Comparison of ENCODE assay signal across 17 cellular contexts in the genomic region with DNA sequence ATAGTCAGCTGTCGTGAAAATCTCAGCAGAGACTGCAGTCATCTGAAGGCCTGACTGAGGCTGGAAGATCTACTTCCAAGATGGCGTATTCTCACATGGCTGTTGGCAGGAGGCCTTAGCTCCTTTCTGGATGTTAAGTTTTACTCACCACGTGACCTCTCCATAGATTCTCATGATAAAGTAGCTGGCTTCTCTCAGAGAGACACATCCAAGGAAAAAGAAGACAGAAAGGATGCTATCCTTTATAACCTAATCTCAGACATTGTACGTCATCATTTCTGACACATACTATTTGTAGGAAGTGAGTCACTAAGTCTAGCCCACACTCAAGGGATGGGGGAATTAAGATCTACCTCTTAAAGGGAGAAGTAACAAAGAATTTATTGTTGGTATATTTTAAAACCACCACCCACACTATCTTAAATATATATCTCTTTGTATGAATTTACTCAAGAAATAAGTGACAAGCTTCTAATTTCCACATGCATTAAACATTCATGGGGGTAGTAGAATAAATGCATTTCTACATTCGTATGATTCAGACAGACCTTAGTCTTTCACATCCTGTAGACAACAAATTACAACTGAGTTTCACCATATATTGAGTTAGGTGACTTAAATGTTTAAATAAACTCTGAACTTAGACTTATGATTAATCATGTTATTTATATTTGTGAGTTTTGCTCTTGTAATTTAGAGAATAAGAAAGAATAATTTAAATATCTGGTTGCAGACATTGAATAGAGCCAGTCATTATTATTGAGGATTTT.
DNase-seq lines count a peak whose midpoint lies in the region; ATAC-seq and TF ChIP-seq lines count a peak whose summit lies in the region.
"Had no signal": no experiment of that assay in that cellular context is flagged by ENCODE, and none has a peak within 500 bp of the region (broad histone marks: within the 10 kb centered on the region; RNA-seq: fewer than 3 reads in every experiment).

No MANE protein-coding gene starts in this region.

- no peaks in the 10 kb centered on the region for H3K9me3 ChIP-seq in neuron (ENCODE audit: low read length)

- H2AFZ ChIP-seq in neuron (ENCODE audit: low read depth, low read length), result peak overlapping the region; percentile 16
- H2AFZ ChIP-seq: neural progenitor cell had no signal

- no peaks in the 10 kb centered on the region for H3K27me3 ChIP-seq in neuron (ENCODE audit: insufficient read depth, low read length)
- H3K27me3 ChIP-seq: neural progenitor cell had no signal

- peaks cover 19% of the 10 kb centered on the region for H3K4me1 ChIP-seq in neuron (ENCODE audit: insufficient read depth, low read length)
- H3K4me1 ChIP-seq: neural progenitor cell had no signal

- no peak for ATAC-seq in HG03520 (IDR thresholded peaks at IDR 0.05; ENCODE audit: unreplicated experiment)
- no peak for ATAC-seq in GM19324 (IDR thresholded peaks at IDR 0.05; ENCODE audit: low FRiP score, unreplicated experiment)
- ATAC-seq: sciatic nerve had no signal

- peak; percentile 49 for DNase-seq in H4 (ENCODE audit: low spot score)
- DNase-seq in RKO (ENCODE audit: low spot score), result peak; percentile 43
- peak; percentile 64 for DNase-seq in choroid plexus epithelial cell (ENCODE audit: low read depth)
- no peak for DNase-seq in mucosa of gallbladder (ENCODE audit: low spot score)
- DNase-seq in NCI-H446 (lab: John Stamatoyannopoulos, UW), result no peak
- DNase-seq: activated CD4-positive, alpha-beta T cell treated with anti-CD3 and anti-CD28 coated beads, Interleukin-2, amount 10 ng/mL, durations not matched to agents 24 days and 14 days; activated T-cell treated with anti-CD3 and anti-CD28 coated beads, Interleukin-2, amount 50 U/mL, for 1 hour; DMS79 treated with DMSO at 0.1 percent for 48 hours; H9; NCI-H1105; NK-92 treated with Interleukin-12 subunit alpha and Interleukin-12 subunit beta, amount 100 ng/mL, for 24 hours; stimulated activated CD4-positive, alpha-beta T cell treated with anti-CD3 and anti-CD28 coated beads, Interleukin-2, amount 100 ng/mL, for 48 hours had no signal

- H3K36me3 ChIP-seq in neuron (ENCODE audit: insufficient read depth, low read length), result no peaks in the 10 kb centered on the region
- H3K36me3 ChIP-seq: neural progenitor cell had no signal

- no peak overlapping the region for H3K4me3 ChIP-seq in choroid plexus epithelial cell (ENCODE audit: low read depth, low read length)
- no peak overlapping the region for H3K4me3 ChIP-seq in neuron (ENCODE audit: low read length)
- H3K4me3 ChIP-seq: neural progenitor cell had no signal

- TF ChIP-seq CTCF in choroid plexus epithelial cell (conservative IDR thresholded peaks at IDR 0.05; ENCODE audit: low read depth, low read length), result no peak

Comparison
In these comparisons a context has a peak if more than half of its experiments do, and no peak if none do; other contexts are left out.
1. DNase-seq: peak in H4 (single experiment), RKO (single experiment) and choroid plexus epithelial cell (single experiment); none in mucosa of gallbladder (single experiment) and NCI-H446 (0 of 2).